26 cellular contexts compared by ENCODE assay signal in the genomic region with DNA sequence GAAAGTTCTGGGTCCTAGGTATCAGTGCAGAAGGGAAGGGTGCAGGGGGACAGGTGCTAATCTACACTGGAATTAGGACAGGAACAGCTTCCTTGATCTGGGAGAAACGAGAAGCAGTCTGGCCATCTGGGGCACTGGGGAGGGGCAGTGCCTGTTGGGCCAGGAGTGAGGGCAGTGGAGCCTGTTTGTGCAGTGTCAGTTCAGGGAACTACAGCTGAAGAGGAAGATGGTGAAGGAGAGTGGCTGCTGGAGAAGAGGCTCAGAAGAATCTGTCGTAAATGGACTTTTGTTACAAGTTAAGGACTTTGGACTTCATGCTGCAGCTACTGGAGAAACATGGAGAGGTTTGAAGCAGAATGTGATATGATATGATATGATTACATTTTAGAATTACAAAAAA. TPM values are rescaled to one million over a fixed set of nuclear protein-coding genes. Genes with fewer than 3 reads are reported as not detected.
A peak's percentile ranks its signal among the peaks of the same experiment; 100 is the strongest.
DNase-seq lines count a peak whose midpoint lies in the region; ATAC-seq and TF ChIP-seq lines count a peak whose summit lies in the region.
"Had no signal": no experiment of that assay in that cellular context is flagged by ENCODE, and none has a peak within 500 bp of the region (broad histone marks: within the 10 kb centered on the region; RNA-seq: fewer than 3 reads in every experiment).

No MANE protein-coding gene starts in this region.

- H3K36me3 Mint-ChIP-seq in WTC11 (no peaks in the 10 kb centered on the region), naive B cell (no peaks in the 10 kb centered on the region)
- H3K36me3 Mint-ChIP-seq in activated naive CD4-positive, alpha-beta T cell treated with anti-CD3 and anti-CD28 coated beads for 36 hours (ENCODE audit: low read depth): no peaks in the 10 kb centered on the region
- H3K36me3 Mint-ChIP-seq: activated CD4-positive, alpha-beta memory T cell treated with anti-CD3 and anti-CD28 coated beads for 36 hours had no signal

- H3K27ac Mint-ChIP-seq in WTC11 (no peak overlapping the region), naive B cell (peak overlapping the region in 4 of 6 donors; percentile 21 to 85 (median 81))
- H3K27ac Mint-ChIP-seq in activated naive CD4-positive, alpha-beta T cell treated with anti-CD3 and anti-CD28 coated beads for 36 hours: no peak overlapping the region
- H3K27ac Mint-ChIP-seq: activated CD4-positive, alpha-beta memory T cell treated with anti-CD3 and anti-CD28 coated beads for 36 hours; H9; stimulated activated naive B cell treated with anti-CD40 and anti-IgM and Interleukin-4, amounts not matched to agents 10 μg/mL and 1 μg/mL and 100 μg/mL, for 72 hours had no signal

- POLR2A ChIA-PET in HEK293 (lab: Yijun Ruan, JAX) (no interaction called here), WTC11 (lab: Charles Lee) (no interaction called here)

- H3K4me1 Mint-ChIP-seq in WTC11 (peaks cover 16% of the 10 kb centered on the region), naive B cell (peaks cover 23 to 28% (median 26%) of the 10 kb centered on the region in 3 donors)
- H3K4me1 Mint-ChIP-seq in activated naive CD4-positive, alpha-beta T cell treated with anti-CD3 and anti-CD28 coated beads for 36 hours (ENCODE audit: low read depth): peaks cover 35% of the 10 kb centered on the region

- TF ChIP-seq CTCF in HEK293 (tag by site-specific recombination; IDR thresholded peaks at IDR 0.05) (0 out of 2 replicates have a peak, but pooled peaks have one; percentile 10), WTC11 (IDR thresholded peaks at IDR 0.05) (no peak)

- no peaks in the 10 kb centered on the region for H3K9me3 ChIP-seq in HEK293 (ENCODE audit: control insufficient read depth, insufficient read depth, low read depth, low read length)
- H3K9me3 ChIP-seq: gastroesophageal sphincter, pancreas, upper lobe of left lung had no signal

- DNase-seq in SKM-1 treated with dmso at 0.1 percent for 144 hours (lab: John Stamatoyannopoulos, UW; ENCODE audit: unreplicated experiment): peak; percentile 21
- DNase-seq in SKM-1 (lab: John Stamatoyannopoulos, UW; ENCODE audit: unreplicated experiment): no peak
- DNase-seq in WTC11 (ENCODE audit: low spot score): no peak
- DNase-seq in naive B cell: no peak
- DNase-seq in HuH-7 (ENCODE audit: low spot score): no peak
- DNase-seq in activated naive CD4-positive, alpha-beta T cell treated with anti-CD3 and anti-CD28 coated beads for 36 hours: no peak
- no peak for DNase-seq in HPDE6-E6E7 (ENCODE audit: extremely low spot score)
- DNase-seq: activated CD4-positive, alpha-beta memory T cell treated with anti-CD3 and anti-CD28 coated beads for 36 hours; activated CD4-positive, alpha-beta T cell treated with anti-CD3 and anti-CD28 coated beads for 1 hour; activated naive CD4-positive, alpha-beta T cell treated with anti-CD3 and anti-CD28 coated beads, Interleukin-2, amount 50 U/mL, for 16 hours; amygdala; effector CD4-positive, alpha-beta T cell; H9; hippocampal formation; NCI-H1436 treated with DMSO at 0.1 percent for 48 hours; NCI-H345; NCI-H774; pancreas; retina; stimulated activated naive B cell treated with anti-CD40 and anti-IgM and Interleukin-4, amounts not matched to agents 10 μg/mL and 1 μg/mL and 100 μg/mL, for 72 hours; upper lobe of left lung had no signal

- no peak overlapping the region for H3K4me3 Mint-ChIP-seq in WTC11
- no peak overlapping the region for H3K4me3 Mint-ChIP-seq in naive B cell
- no peak overlapping the region for H3K4me3 Mint-ChIP-seq in activated naive CD4-positive, alpha-beta T cell treated with anti-CD3 and anti-CD28 coated beads for 36 hours
- H3K4me3 Mint-ChIP-seq: activated CD4-positive, alpha-beta memory T cell treated with anti-CD3 and anti-CD28 coated beads for 36 hours; H9; neural crest cell; stimulated activated naive B cell treated with anti-CD40 and anti-IgM and Interleukin-4, amounts not matched to agents 10 μg/mL and 1 μg/mL and 100 μg/mL, for 72 hours had no signal

- ATAC-seq in WTC11 (peak; percentile 39; the same call in 1 of the 2 replicates), naive B cell (ENCODE audit: low read depth in 2 of 2) (no peak)
- ATAC-seq: gastroesophageal sphincter; pancreas; stimulated activated naive B cell treated with anti-CD40 and anti-IgM and Interleukin-4, amounts not matched to agents 10 μg/mL and 1 μg/mL and 100 μg/mL, for 72 hours had no signal

- intact Hi-C loops in activated naive CD4-positive, alpha-beta T cell treated with anti-CD3 and anti-CD28 coated beads for 36 hours (cut with micrococcal nuclease): no loop called here

- H3K27me3 Mint-ChIP-seq in WTC11 (ENCODE audit: low read depth) (peaks cover 82% of the 10 kb centered on the region), naive B cell (no peaks in the 10 kb centered on the region)
- H3K27me3 Mint-ChIP-seq in activated naive CD4-positive, alpha-beta T cell treated with anti-CD3 and anti-CD28 coated beads for 36 hours (ENCODE audit: low read depth): peaks cover 14% of the 10 kb centered on the region
- H3K27me3 Mint-ChIP-seq: stimulated activated naive B cell treated with anti-CD40 and anti-IgM and Interleukin-4, amounts not matched to agents 10 μg/mL and 1 μg/mL and 100 μg/mL, for 72 hours had no signal

- no peaks in the 10 kb centered on the region for H3K4me1 ChIP-seq in HEK293 (ENCODE audit: control insufficient read depth, insufficient read depth, low read length)

- H3K9me3 Mint-ChIP-seq in WTC11 (no peaks in the 10 kb centered on the region), naive B cell (no peaks in the 10 kb centered on the region)
- H3K9me3 Mint-ChIP-seq in activated naive CD4-positive, alpha-beta T cell treated with anti-CD3 and anti-CD28 coated beads for 36 hours: no peaks in the 10 kb centered on the region
- H3K9me3 Mint-ChIP-seq: activated CD4-positive, alpha-beta memory T cell treated with anti-CD3 and anti-CD28 coated beads for 36 hours; H9; stimulated activated naive B cell treated with anti-CD40 and anti-IgM and Interleukin-4, amounts not matched to agents 10 μg/mL and 1 μg/mL and 100 μg/mL, for 72 hours had no signal

- CTCF ChIA-PET in HEK293 (lab: Yijun Ruan, JAX): interaction anchor here (0.6 to 2.6 kb wide), 2 partner anchors 8 to 483 kb away, joined by 3 to 15 read pairs; no protein-coding TSS in a partner anchor
- CTCF ChIA-PET in WTC11 (lab: Charles Lee): no interaction called here
- CTCF ChIA-PET in activated naive CD4-positive, alpha-beta T cell treated with anti-CD3 and anti-CD28 coated beads for 36 hours (lab: Charles Lee): interaction anchor here (1.2 kb wide), 1 partner anchor 490 kb away, joined by 3 read pairs; no protein-coding TSS in a partner anchor

- no peak overlapping the region for H3K27ac ChIP-seq in HEK293 (ENCODE audit: extremely low read depth, low read depth, low read length)
- H3K27ac ChIP-seq: C4-2B, gastroesophageal sphincter, HL-60, pancreas, upper lobe of left lung had no signal

- no peak overlapping the region for H3K4me3 ChIP-seq in HEK293 (ENCODE audit: low read depth, low read length)
- H3K4me3 ChIP-seq: gastroesophageal sphincter, pancreas, upper lobe of left lung had no signal

- no peaks in the 10 kb centered on the region for H3K36me3 ChIP-seq in HEK293 (ENCODE audit: control insufficient read depth in 2 of 2, insufficient read depth in 1 of 2, low read length in 2 of 2)
- H3K36me3 ChIP-seq: gastroesophageal sphincter, pancreas, upper lobe of left lung had no signal

TF ChIP-seq in HEK293, 187 proteins besides CTCF, POLR2A, EP300 and RAD21:
- no peak for TF ChIP-seq ZNF621 (tag by site-specific recombination; IDR thresholded peaks at IDR 0.05)
- no peak for TF ChIP-seq ZBTB1 (tag by site-specific recombination; IDR thresholded peaks at IDR 0.05)
- no peak for TF ChIP-seq KLF8 (tag by site-specific recombination; IDR thresholded peaks at IDR 0.05)
- TF ChIP-seq ZNF146 (tag by site-specific recombination; IDR thresholded peaks at IDR 0.05): no peak
- TF ChIP-seq ZNF2 (tag by site-specific recombination; IDR thresholded peaks at IDR 0.05): no peak
- no peak for TF ChIP-seq ZNF571 (tag by site-specific recombination; IDR thresholded peaks at IDR 0.05)
- TF ChIP-seq, protein P1, sequence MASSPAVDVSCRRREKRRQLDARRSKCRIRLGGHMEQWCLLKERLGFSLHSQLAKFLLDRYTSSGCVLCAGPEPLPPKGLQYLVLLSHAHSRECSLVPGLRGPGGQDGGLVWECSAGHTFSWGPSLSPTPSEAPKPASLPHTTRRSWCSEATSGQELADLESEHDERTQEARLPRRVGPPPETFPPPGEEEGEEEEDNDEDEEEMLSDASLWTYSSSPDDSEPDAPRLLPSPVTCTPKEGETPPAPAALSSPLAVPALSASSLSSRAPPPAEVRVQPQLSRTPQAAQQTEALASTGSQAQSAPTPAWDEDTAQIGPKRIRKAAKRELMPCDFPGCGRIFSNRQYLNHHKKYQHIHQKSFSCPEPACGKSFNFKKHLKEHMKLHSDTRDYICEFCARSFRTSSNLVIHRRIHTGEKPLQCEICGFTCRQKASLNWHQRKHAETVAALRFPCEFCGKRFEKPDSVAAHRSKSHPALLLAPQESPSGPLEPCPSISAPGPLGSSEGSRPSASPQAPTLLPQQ (tag by site-specific recombination; IDR thresholded peaks at IDR 0.05): no peak

TF ChIP-seq in WTC11, 78 proteins besides CTCF, POLR2A, EP300 and RAD21 (continues in another document):
- TF ChIP-seq, protein P2, sequence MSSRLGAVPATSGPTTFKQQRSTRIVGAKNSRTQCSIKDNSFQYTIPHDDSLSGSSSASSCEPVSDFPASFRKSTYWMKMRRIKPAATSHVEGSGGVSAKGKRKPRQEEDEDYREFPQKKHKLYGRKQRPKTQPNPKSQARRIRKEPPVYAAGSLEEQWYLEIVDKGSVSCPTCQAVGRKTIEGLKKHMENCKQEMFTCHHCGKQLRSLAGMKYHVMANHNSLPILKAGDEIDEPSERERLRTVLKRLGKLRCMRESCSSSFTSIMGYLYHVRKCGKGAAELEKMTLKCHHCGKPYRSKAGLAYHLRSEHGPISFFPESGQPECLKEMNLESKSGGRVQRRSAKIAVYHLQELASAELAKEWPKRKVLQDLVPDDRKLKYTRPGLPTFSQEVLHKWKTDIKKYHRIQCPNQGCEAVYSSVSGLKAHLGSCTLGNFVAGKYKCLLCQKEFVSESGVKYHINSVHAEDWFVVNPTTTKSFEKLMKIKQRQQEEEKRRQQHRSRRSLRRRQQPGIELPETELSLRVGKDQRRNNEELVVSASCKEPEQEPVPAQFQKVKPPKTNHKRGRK (CRISPR knock-in tag; IDR thresholded peaks at IDR 0.05; ENCODE audit: borderline replicate concordance): no peak
- TF ChIP-seq ZNF396 (CRISPR knock-in tag; IDR thresholded peaks at IDR 0.05; ENCODE audit: borderline replicate concordance) (no peak), JAZF1 (CRISPR knock-in tag; IDR thresholded peaks at IDR 0.05) (no peak), ESRRA (CRISPR knock-in tag; IDR thresholded peaks at IDR 0.05; ENCODE audit: borderline replicate concordance) (no peak)

RNA-seq across cellular contexts. Expression of a gene that starts 3.1 kb away (rescaled TPM):
- total RNA-seq in WTC11 (2021): 0.48 to 0.81 TPM (median 0.78 TPM) in 3 replicates
- polyA plus RNA-seq in naive B cell (ENCODE audit: low read depth in 6 of 6): 1 to 10 TPM in 5 of 6 donors, not detected in 1; 1.2 to 4.8 (median 3.6) TPM
- under 1 TPM; 0.38 to 0.62 TPM for total RNA-seq in activated naive CD4-positive, alpha-beta T cell treated with anti-CD3 and anti-CD28 coated beads for 36 hours

Comparison
In these comparisons a context has a peak if more than half of its experiments do, and no peak if none do; other contexts are left out.
1. H3K27ac Mint-ChIP-seq: peak in naive B cell (4 of 6); none in WTC11 (single experiment) and activated naive CD4-positive, alpha-beta T cell treated with anti-CD3 and anti-CD28 coated beads for 36 hours (single experiment).